Comparison of ENCODE assay signal across 12 cellular contexts in genomic region chr16:27383511-27384243, GRCh38. TPM values are rescaled to one million over a fixed set of nuclear protein-coding genes. Genes with fewer than 3 reads are reported as not detected.
A peak's percentile ranks its signal among the peaks of the same experiment; 100 is the strongest.
DNase-seq lines count a peak whose midpoint lies in the region; ATAC-seq and TF ChIP-seq lines count a peak whose summit lies in the region.
"Had no signal": no experiment of that assay in that cellular context is flagged by ENCODE, and none has a peak within 500 bp of the region (broad histone marks: within the 10 kb centered on the region; RNA-seq: fewer than 3 reads in every experiment).

No MANE protein-coding gene starts in this region.

- no peaks in the 10 kb centered on the region for H4K20me1 ChIP-seq in MM.1S (ENCODE audit: insufficient read depth, low read length)

- no peak overlapping the region for H3K9ac ChIP-seq in MM.1S (ENCODE audit: low read length)

- H3K9me2 ChIP-seq in MM.1S (replicated peaks; ENCODE audit: insufficient read depth, low read length), result no peaks in the 10 kb centered on the region

- no peak overlapping the region for H3K4me3 Mint-ChIP-seq in activated T-helper 2 cell treated with anti-CD3 and anti-CD28 coated beads, Interferon-gamma antibody, Interleukin-2, Interleukin-4, amounts not matched to agents 10 μg/mL and 5 μg/mL and 100 μg/mL, durations not matched to agents 14 hours and 24 hours and 36 hours (ENCODE audit: low read depth)
- H3K4me3 Mint-ChIP-seq: stimulated activated naive CD8-positive, alpha-beta T cell treated with anti-CD3 and anti-CD28 coated beads, Interleukin-15, amount 100 ng/mL, for 72 hours; T-helper 1 cell treated with Interleukin-12 subunit alpha and Interleukin-12 subunit beta and Interleukin-4 antibody, amounts not matched to agents 30 μg/mL and 1 μg/mL, for 36 hours had no signal

- H2AFZ ChIP-seq in MM.1S (ENCODE audit: low read length), result no peak overlapping the region

- intact Hi-C loops in activated T-helper 2 cell treated with anti-CD3 and anti-CD28 coated beads, Interferon-gamma antibody, Interleukin-2, Interleukin-4, amounts not matched to agents 10 μg/mL and 5 μg/mL and 100 μg/mL, durations not matched to agents 14 hours and 24 hours and 36 hours (cut with micrococcal nuclease), result no loop called here
- intact Hi-C loops in prostate gland (cut with DNase I), result no loop called here

- WGBS in prostate gland, result 75% methylated on average over 15 of the region's 15 CpGs

- peaks cover 6% of the 10 kb centered on the region for H3F3A ChIP-seq in MM.1S (ENCODE audit: insufficient read depth, low read length)

- DNase-seq in AML-193 (lab: John Stamatoyannopoulos, UW) (peak; percentile 72 to 76), MM.1S (peak; percentile 2), medulla oblongata (ENCODE audit: extremely low spot score) (peak; percentile 31), AG08396 (ENCODE audit: low spot score) (no peak), DMS53 (lab: John Stamatoyannopoulos, UW) (no peak), prostate gland (ENCODE audit: low spot score) (no peak)
- DNase-seq in activated T-helper 2 cell treated with anti-CD3 and anti-CD28 coated beads, Interferon-gamma antibody, Interleukin-2, Interleukin-4, amounts not matched to agents 10 μg/mL and 5 μg/mL and 100 μg/mL, durations not matched to agents 14 hours and 24 hours and 36 hours (ENCODE audit: low spot score), result no peak
- DNase-seq: stimulated activated CD4-positive, alpha-beta T cell treated with anti-CD3 and anti-CD28 coated beads, Interleukin-4, amount 100 ng/mL, for 1 hour; stimulated activated naive CD8-positive, alpha-beta T cell treated with anti-CD3 and anti-CD28 coated beads, Interleukin-15, amount 100 ng/mL, for 72 hours had no signal

- H3K4me1 ChIP-seq in MM.1S (ENCODE audit: low read length), result peaks cover 40% of the 10 kb centered on the region
- H3K4me1 ChIP-seq in prostate gland (replicated peaks), result no peaks in the 10 kb centered on the region

- peaks cover 21% of the 10 kb centered on the region for H3K9me3 Mint-ChIP-seq in activated T-helper 2 cell treated with anti-CD3 and anti-CD28 coated beads, Interferon-gamma antibody, Interleukin-2, Interleukin-4, amounts not matched to agents 10 μg/mL and 5 μg/mL and 100 μg/mL, durations not matched to agents 14 hours and 24 hours and 36 hours

- H3K36me3 Mint-ChIP-seq in activated T-helper 2 cell treated with anti-CD3 and anti-CD28 coated beads, Interferon-gamma antibody, Interleukin-2, Interleukin-4, amounts not matched to agents 10 μg/mL and 5 μg/mL and 100 μg/mL, durations not matched to agents 14 hours and 24 hours and 36 hours (ENCODE audit: low read depth), result peaks cover 10% of the 10 kb centered on the region

- H3K27ac ChIP-seq in MM.1S (ENCODE audit: low read length), result peak overlapping the region; percentile 24; the same call in 1 of the 2 replicates
- no peak overlapping the region for H3K27ac ChIP-seq in prostate gland

- no peaks in the 10 kb centered on the region for H3K36me3 ChIP-seq in MM.1S (replicated peaks; ENCODE audit: insufficient read depth, low read length)
- no peaks in the 10 kb centered on the region for H3K36me3 ChIP-seq in prostate gland

- H3K4me1 Mint-ChIP-seq in activated T-helper 2 cell treated with anti-CD3 and anti-CD28 coated beads, Interferon-gamma antibody, Interleukin-2, Interleukin-4, amounts not matched to agents 10 μg/mL and 5 μg/mL and 100 μg/mL, durations not matched to agents 14 hours and 24 hours and 36 hours (ENCODE audit: low read depth), result peaks cover 30% of the 10 kb centered on the region

- ATAC-seq in HG02610 (IDR thresholded peaks at IDR 0.05; ENCODE audit: unreplicated experiment), result no peak
- ATAC-seq: stimulated activated naive CD8-positive, alpha-beta T cell treated with anti-CD3 and anti-CD28 coated beads, Interleukin-15, amount 100 ng/mL, for 72 hours had no signal

- H3K27me3 ChIP-seq in MM.1S (replicated peaks; ENCODE audit: insufficient read depth, low read length) (no peaks in the 10 kb centered on the region), prostate gland (replicated peaks; ENCODE audit: insufficient read depth) (no peaks in the 10 kb centered on the region)

- H3K27ac Mint-ChIP-seq in activated T-helper 2 cell treated with anti-CD3 and anti-CD28 coated beads, Interferon-gamma antibody, Interleukin-2, Interleukin-4, amounts not matched to agents 10 μg/mL and 5 μg/mL and 100 μg/mL, durations not matched to agents 14 hours and 24 hours and 36 hours, result peak overlapping the region; percentile 31
- H3K27ac Mint-ChIP-seq: stimulated activated naive CD8-positive, alpha-beta T cell treated with anti-CD3 and anti-CD28 coated beads, Interleukin-15, amount 100 ng/mL, for 72 hours; T-helper 1 cell treated with Interleukin-12 subunit alpha and Interleukin-12 subunit beta and Interleukin-4 antibody, amounts not matched to agents 30 μg/mL and 1 μg/mL, for 36 hours had no signal

- TF ChIP-seq POLR2A in prostate gland (IDR thresholded peaks at IDR 0.05), result no peak

- no peaks in the 10 kb centered on the region for H3K27me3 Mint-ChIP-seq in activated T-helper 2 cell treated with anti-CD3 and anti-CD28 coated beads, Interferon-gamma antibody, Interleukin-2, Interleukin-4, amounts not matched to agents 10 μg/mL and 5 μg/mL and 100 μg/mL, durations not matched to agents 14 hours and 24 hours and 36 hours (ENCODE audit: low read depth)
- H3K27me3 Mint-ChIP-seq: stimulated activated naive CD8-positive, alpha-beta T cell treated with anti-CD3 and anti-CD28 coated beads, Interleukin-15, amount 100 ng/mL, for 72 hours had no signal

- H3K4me2 ChIP-seq in MM.1S (ENCODE audit: low read depth, low read length), result peak overlapping the region; percentile 33; the same call in 1 of the 2 replicates

- H3K4me3 ChIP-seq in MM.1S (ENCODE audit: low read length) (no peak overlapping the region), prostate gland (no peak overlapping the region)

- H3K9me3 ChIP-seq in MM.1S (replicated peaks; ENCODE audit: insufficient read depth, low read length) (no peaks in the 10 kb centered on the region), prostate gland (no peaks in the 10 kb centered on the region)

- TF ChIP-seq CTCF in MM.1S (IDR thresholded peaks at IDR 0.05; ENCODE audit: low read length) (no peak), prostate gland (IDR thresholded peaks at IDR 0.05) (no peak)

- H3K79me2 ChIP-seq in MM.1S (ENCODE audit: low read length), result no peaks in the 10 kb centered on the region

RNA-seq across cellular contexts. Expression of gene IL21R, which starts 18.3 kb away (rescaled TPM):
- total RNA-seq in activated T-helper 2 cell treated with anti-CD3 and anti-CD28 coated beads, Interferon-gamma antibody, Interleukin-2, Interleukin-4, amounts not matched to agents 10 μg/mL and 5 μg/mL and 100 μg/mL, durations not matched to agents 14 hours and 24 hours and 36 hours, result 84.2 and 84.5 TPM in 2 replicates
- total RNA-seq in prostate gland, result under 1 TPM; 0.32 to 0.57 TPM
- total RNA-seq: Daoy had no signal

Comparison
In these comparisons a context has a peak if more than half of its experiments do, and no peak if none do; other contexts are left out.
1. DNase-seq: peak in AML-193 (2 of 2), MM.1S (single experiment) and medulla oblongata (single experiment); none in activated T-helper 2 cell treated with anti-CD3 and anti-CD28 coated beads, Interferon-gamma antibody, Interleukin-2, Interleukin-4, amounts not matched to agents 10 μg/mL and 5 μg/mL and 100 μg/mL, durations not matched to agents 14 hours and 24 hours and 36 hours (single experiment), AG08396 (single experiment), DMS53 (single experiment) and prostate gland (single experiment).
2. RNA of gene IL21R, which starts 18.3 kb away (total RNA-seq): 84.2 to 84.5 TPM in activated T-helper 2 cell treated with anti-CD3 and anti-CD28 coated beads, Interferon-gamma antibody, Interleukin-2, Interleukin-4, amounts not matched to agents 10 μg/mL and 5 μg/mL and 100 μg/mL, durations not matched to agents 14 hours and 24 hours and 36 hours; 0.32 to 0.57 TPM in prostate gland; every median in the first group is over 10 times any median in the second.